In genomic region chr1:206704239-206704638, GRCh38 we compare ENCODE assay signal across 11 cellular contexts. TPM values are rescaled to one million over a fixed set of nuclear protein-coding genes. Genes with fewer than 3 reads are reported as not detected.
DNase-seq lines count a peak whose midpoint lies in the region; ATAC-seq and TF ChIP-seq lines count a peak whose summit lies in the region.
"Had no signal": no experiment of that assay in that cellular context is flagged by ENCODE, and none has a peak within 500 bp of the region (broad histone marks: within the 10 kb centered on the region; RNA-seq: fewer than 3 reads in every experiment).

No MANE protein-coding gene starts in this region.

- H3K4me3 ChIP-seq in endodermal cell (ENCODE audit: low read length), result no peak overlapping the region
- no peak overlapping the region for H3K4me3 ChIP-seq in smooth muscle cell

- H3K27me3 Mint-ChIP-seq in activated naive CD4-positive, alpha-beta T cell treated with anti-CD3 and anti-CD28 coated beads, Interleukin-2, amount 10 ng/mL, durations not matched to agents 7 days and 5 days, result no peaks in the 10 kb centered on the region
- H3K27me3 Mint-ChIP-seq in T-helper 17 cell, result no peaks in the 10 kb centered on the region
- no peaks in the 10 kb centered on the region for H3K27me3 Mint-ChIP-seq in endodermal cell (ENCODE audit: insufficient read depth)
- H3K27me3 Mint-ChIP-seq: progenitor cell of endocrine pancreas had no signal

- no peaks in the 10 kb centered on the region for H3K27me3 ChIP-seq in endodermal cell (ENCODE audit: control insufficient read depth, insufficient read depth, low read length, poor library complexity, severe bottlenecking)
- no peaks in the 10 kb centered on the region for H3K27me3 ChIP-seq in smooth muscle cell (ENCODE audit: low read depth)

- no peaks in the 10 kb centered on the region for H3K9me3 Mint-ChIP-seq in activated naive CD4-positive, alpha-beta T cell treated with anti-CD3 and anti-CD28 coated beads, Interleukin-2, amount 10 ng/mL, durations not matched to agents 7 days and 5 days
- no peaks in the 10 kb centered on the region for H3K9me3 Mint-ChIP-seq in endodermal cell

- peak overlapping the region; percentile 67 for H3K27ac Mint-ChIP-seq in activated naive CD4-positive, alpha-beta T cell treated with anti-CD3 and anti-CD28 coated beads, Interleukin-2, amount 10 ng/mL, durations not matched to agents 7 days and 5 days
- H3K27ac Mint-ChIP-seq in T-helper 17 cell, result peak overlapping the region; percentile 98
- H3K27ac Mint-ChIP-seq in endodermal cell, result no peak overlapping the region
- H3K27ac Mint-ChIP-seq: progenitor cell of endocrine pancreas had no signal

- peaks cover 25% of the 10 kb centered on the region for H3K4me1 ChIP-seq in endodermal cell (ENCODE audit: control insufficient read depth, insufficient read depth, low read length)
- peaks cover 61% of the 10 kb centered on the region for H3K4me1 ChIP-seq in smooth muscle cell (ENCODE audit: low read depth)

- TF ChIP-seq CTCF in endodermal cell (conservative IDR thresholded peaks at IDR 0.05) (no peak), smooth muscle cell (IDR thresholded peaks at IDR 0.05; ENCODE audit: borderline replicate concordance, insufficient read depth, poor library complexity, severe bottlenecking) (no peak)

- H3K27ac ChIP-seq in endodermal cell (ENCODE audit: low read depth, low read length), result peak overlapping the region; percentile 5
- H3K27ac ChIP-seq in smooth muscle cell (ENCODE audit: low read depth), result no peak overlapping the region

- ATAC-seq in T-helper 17 cell (peak; percentile 24), HG02981 (IDR thresholded peaks at IDR 0.05; ENCODE audit: unreplicated experiment) (no peak), HG02763 (IDR thresholded peaks at IDR 0.05; ENCODE audit: unreplicated experiment) (no peak)
- ATAC-seq: SK-N-SH treated with all-trans-retinoic acid at 6 μM for 48 hours had no signal

- CTCF ChIA-PET in activated naive CD4-positive, alpha-beta T cell treated with anti-CD3 and anti-CD28 coated beads, Interleukin-2, amount 10 ng/mL, durations not matched to agents 7 days and 5 days (lab: Charles Lee), result interaction anchor here (0.9 to 3.2 kb wide), 7 partner anchors 15 to 208 kb away, joined by 3 to 15 read pairs (median 4); no protein-coding TSS in a partner anchor

- H2AFZ ChIP-seq in smooth muscle cell (ENCODE audit: low read depth), result no peak overlapping the region

- H3K4me3 Mint-ChIP-seq in activated naive CD4-positive, alpha-beta T cell treated with anti-CD3 and anti-CD28 coated beads, Interleukin-2, amount 10 ng/mL, durations not matched to agents 7 days and 5 days, result no peak overlapping the region
- peak overlapping the region; percentile 85 for H3K4me3 Mint-ChIP-seq in T-helper 17 cell
- no peak overlapping the region for H3K4me3 Mint-ChIP-seq in endodermal cell

- H3K36me3 ChIP-seq in endodermal cell (ENCODE audit: control insufficient read depth, insufficient read depth, low read length) (no peaks in the 10 kb centered on the region), smooth muscle cell (ENCODE audit: low read depth) (no peaks in the 10 kb centered on the region)

- H3K9me3 ChIP-seq in T-helper 17 cell (ENCODE audit: control insufficient read depth, low read length, poor library complexity, severe bottlenecking) (no peaks in the 10 kb centered on the region), endodermal cell (ENCODE audit: control insufficient read depth, low read length) (no peaks in the 10 kb centered on the region), smooth muscle cell (replicated peaks; ENCODE audit: low read depth) (no peaks in the 10 kb centered on the region)

- H3K36me3 Mint-ChIP-seq in activated naive CD4-positive, alpha-beta T cell treated with anti-CD3 and anti-CD28 coated beads, Interleukin-2, amount 10 ng/mL, durations not matched to agents 7 days and 5 days, result peaks cover 1% of the 10 kb centered on the region
- H3K36me3 Mint-ChIP-seq in T-helper 17 cell (ENCODE audit: low read depth) (peaks cover 5% of the 10 kb centered on the region), endodermal cell (ENCODE audit: low read depth) (no peaks in the 10 kb centered on the region)

- no peak for DNase-seq in activated naive CD4-positive, alpha-beta T cell treated with anti-CD3 and anti-CD28 coated beads, Interleukin-2, amount 10 ng/mL, durations not matched to agents 7 days and 5 days
- DNase-seq in activated naive CD4-positive, alpha-beta T cell treated with Interleukin-2 at 50 U/mL for 16 hours, result no peak
- no peak for DNase-seq in T-helper 17 cell
- DNase-seq in endodermal cell, result no peak
- DNase-seq in smooth muscle cell (lab: John Stamatoyannopoulos, UW; ENCODE audit: unreplicated experiment), result no peak
- DNase-seq in GF-D8 (lab: John Stamatoyannopoulos, UW), result no peak
- DNase-seq: NCI-H226 had no signal

- 95 to 97% methylated on average over 7 to 9 of the region's 9 CpGs for WGBS in endodermal cell (ENCODE audit: insufficient coverage in 1 of 2, insufficient read length in 1 of 2), 2 experiments
- WGBS in smooth muscle cell (ENCODE audit: low lambda C conversion rate), result 90% methylated on average over 9 of the region's 9 CpGs

- peaks cover 100% of the 10 kb centered on the region for H4K20me1 ChIP-seq in smooth muscle cell (ENCODE audit: low read depth)

- H3K4me1 Mint-ChIP-seq in activated naive CD4-positive, alpha-beta T cell treated with anti-CD3 and anti-CD28 coated beads, Interleukin-2, amount 10 ng/mL, durations not matched to agents 7 days and 5 days, result peaks cover 71% of the 10 kb centered on the region
- H3K4me1 Mint-ChIP-seq in T-helper 17 cell (peaks cover 85% of the 10 kb centered on the region), endodermal cell (peaks cover 59% of the 10 kb centered on the region)

- H3K9ac ChIP-seq in endodermal cell (ENCODE audit: extremely low read depth, low read length, poor library complexity, severe bottlenecking) (no peak overlapping the region), smooth muscle cell (ENCODE audit: low read depth) (no peak overlapping the region)

- peaks cover 6% of the 10 kb centered on the region for H3F3A ChIP-seq in smooth muscle cell (ENCODE audit: low read depth)

- peaks cover 100% of the 10 kb centered on the region for H3K79me2 ChIP-seq in smooth muscle cell (ENCODE audit: low read depth)

- peak overlapping the region; percentile 12 for H3K4me2 ChIP-seq in smooth muscle cell

RNA-seq across cellular contexts. Expression of gene MAPKAPK2, which starts 19.5 kb away (rescaled TPM):
- total RNA-seq in T-helper 17 cell (100 to 1,000 TPM; 181 to 182 TPM), endodermal cell (10 to 100 TPM; 72.8 to 79.7 TPM), smooth muscle cell (36.0 and 40.9 TPM in 2 replicates)
- polyA plus RNA-seq in endodermal cell (2013, experiment 1 of 2), result 79.7 TPM
- polyA plus RNA-seq in endodermal cell (2013, experiment 2 of 2), result 76.4 TPM
- polyA plus RNA-seq in smooth muscle cell, result 14.3 and 16.9 TPM in 2 replicates
